Comparison of ENCODE assay signal across 21 cellular contexts in genomic region chr9:87548159-87548558, GRCh38.
"Had no signal": no experiment of that assay in that cellular context is flagged by ENCODE, and none has a peak within 500 bp of the region (broad histone marks: within the 10 kb centered on the region; RNA-seq: fewer than 3 reads in every experiment).

No MANE protein-coding gene starts in this region.

- H3K9me3 ChIP-seq: left ventricle myocardium inferior, spleen, thyroid gland had no signal

- H3K36me3 ChIP-seq: left ventricle myocardium inferior, spleen, thyroid gland had no signal

- H3K27ac ChIP-seq: coronary artery, left ventricle myocardium inferior, parathyroid adenoma, spleen, thyroid gland had no signal

- H3K4me1 Mint-ChIP-seq: activated naive CD8-positive, alpha-beta T cell treated with anti-CD3 and anti-CD28 coated beads for 36 hours; immature natural killer cell; T-helper 17 cell had no signal

- H3K4me3 Mint-ChIP-seq: activated naive CD8-positive, alpha-beta T cell treated with anti-CD3 and anti-CD28 coated beads for 36 hours; activated T-cell treated with anti-CD3 and anti-CD28 coated beads, Interleukin-2, amount 50 U/mL, for 4 hours; immature natural killer cell; nephron progenitor cell; T-helper 17 cell had no signal

- H3K4me3 ChIP-seq: coronary artery, left ventricle myocardium inferior, spleen, thyroid gland had no signal

- H3K27me3 ChIP-seq: thyroid gland had no signal

- H3K9me3 Mint-ChIP-seq: activated naive CD8-positive, alpha-beta T cell treated with anti-CD3 and anti-CD28 coated beads for 36 hours; activated T-cell treated with anti-CD3 and anti-CD28 coated beads, Interleukin-2, amount 50 U/mL, for 4 hours had no signal

- H3K27ac Mint-ChIP-seq: activated naive CD8-positive, alpha-beta T cell treated with anti-CD3 and anti-CD28 coated beads for 36 hours; immature natural killer cell; nephron progenitor cell; T-helper 17 cell had no signal

- H3K36me3 Mint-ChIP-seq: immature natural killer cell had no signal

- DNase-seq: activated CD4-positive, alpha-beta T cell treated with anti-CD3 and anti-CD28 coated beads for 4 hours; activated CD4-positive, alpha-beta T cell treated with anti-CD3 and anti-CD28 coated beads, Interleukin-2, amount 50 U/mL, for 48 hours; activated CD4-positive, CD25-positive, alpha-beta regulatory T cell; activated CD8-positive, alpha-beta memory T cell treated with anti-CD3 and anti-CD28 coated beads, Interleukin-2, amount 50 U/mL, for 48 hours; activated naive CD4-positive, alpha-beta T cell treated with Interleukin-2 at 50 U/mL for 16 hours; activated naive CD8-positive, alpha-beta T cell treated with anti-CD3 and anti-CD28 coated beads for 36 hours; activated T-cell treated with anti-CD3 and anti-CD28 coated beads, Interleukin-2, amount 50 U/mL, for 4 hours; foreskin fibroblast; immature natural killer cell; left ventricle myocardium inferior; midbrain; nephron progenitor cell; spleen; stimulated activated CD4-positive, alpha-beta T cell treated with anti-CD3 and anti-CD28 coated beads, Interleukin-4, amount 100 ng/mL, for 24 hours; stimulated activated naive CD4-positive, alpha-beta T cell treated with Interleukin-2 at 50 U/mL for 16 hours; substantia nigra; SW 1271; T-helper 17 cell; thyroid gland had no signal

- H3K4me1 ChIP-seq: left ventricle myocardium inferior, spleen had no signal
